Comparison of ENCODE assay signal across 9 cellular contexts in genomic region chrX:2752441-2752840, GRCh38. TPM values are rescaled to one million over a fixed set of nuclear protein-coding genes. Genes with fewer than 3 reads are reported as not detected.
A peak's percentile ranks its signal among the peaks of the same experiment; 100 is the strongest.
DNase-seq lines count a peak whose midpoint lies in the region; FAIRE-seq and TF ChIP-seq lines count a peak whose summit lies in the region.
"Not testable (repeated sequence)": the region's sequence is repeated elsewhere in the genome, so short reads cannot be mapped to it uniquely, and the experiment has no call there.
"Had no signal": no experiment of that assay in that cellular context is flagged by ENCODE, and none has a peak within 500 bp of the region (broad histone marks: within the 10 kb centered on the region; RNA-seq: fewer than 3 reads in every experiment).

No MANE protein-coding gene starts in this region.

- not testable (repeated sequence) for H3K36me3 Mint-ChIP-seq in astrocyte (ENCODE audit: low read depth, unreplicated experiment); mesothelial cell of epicardium

- TF ChIP-seq POLR2A in suprapubic skin (IDR thresholded peaks at IDR 0.05), result not testable (repeated sequence)

- not testable (repeated sequence) for H3K27me3 Mint-ChIP-seq in astrocyte (ENCODE audit: low read depth, unreplicated experiment); mesothelial cell of epicardium (ENCODE audit: low read depth)

- not testable (repeated sequence) for H3K36me3 ChIP-seq in SK-N-MC (ENCODE audit: insufficient read depth, low read length); astrocyte (ENCODE audit: insufficient read depth, low read length); suprapubic skin

- H3K4me2 ChIP-seq in astrocyte (ENCODE audit: low read length), result not testable (repeated sequence)

- H3K4me3 ChIP-seq in SK-N-MC (peak overlapping the region; percentile 77), fibroblast of the aortic adventitia (ENCODE audit: low read depth, low read length) (peak overlapping the region; percentile 59), suprapubic skin (peak overlapping the region; percentile 41)
- H3K4me3 ChIP-seq in astrocyte (ENCODE audit: insufficient read depth, low read depth, low read length), result not testable (repeated sequence)

- not testable (repeated sequence) for H3K4me3 Mint-ChIP-seq in astrocyte (ENCODE audit: unreplicated experiment); mesothelial cell of epicardium

- peak; percentile 75 for DNase-seq in EH (ENCODE audit: low read depth)
- DNase-seq in HS-5 (ENCODE audit: low read depth), result peak; percentile 32
- not testable (repeated sequence) for DNase-seq in SK-N-MC (ENCODE audit: low read depth, low spot score); astrocyte (ENCODE audit: low read depth); epithelial cell of prostate (ENCODE audit: low read depth, low spot score); mesothelial cell of epicardium (ENCODE audit: low spot score in 2 of 2, unreplicated experiment in 2 of 2); suprapubic skin (ENCODE audit: low spot score in 2 of 2)
- DNase-seq in fibroblast of the aortic adventitia (ENCODE audit: low read depth), result peak; percentile 32

- not testable (repeated sequence) for H3K4me1 ChIP-seq in astrocyte (ENCODE audit: insufficient read depth, low read length)
- H3K4me1 ChIP-seq in suprapubic skin, result peaks cover 22% of the 10 kb centered on the region

- peak; percentile 60 for FAIRE-seq in astrocyte (lab: Jason Lieb, UNC)

- H3K79me2 ChIP-seq in astrocyte (ENCODE audit: insufficient read depth, low read length), result not testable (repeated sequence)

- not testable (repeated sequence) for H3K27ac Mint-ChIP-seq in astrocyte (ENCODE audit: unreplicated experiment)
- H3K27ac Mint-ChIP-seq in mesothelial cell of epicardium, result peak overlapping the region; percentile 27

- H3K9ac ChIP-seq in SK-N-MC (ENCODE audit: insufficient read length), result peak overlapping the region; percentile 64
- H3K9ac ChIP-seq in astrocyte (ENCODE audit: low read length), result not testable (repeated sequence)

- H3K4me1 Mint-ChIP-seq in astrocyte (ENCODE audit: low read depth, unreplicated experiment), result not testable (repeated sequence)
- H3K4me1 Mint-ChIP-seq in mesothelial cell of epicardium, result peaks cover 14% of the 10 kb centered on the region

- TF ChIP-seq CTCF in astrocyte (IDR thresholded peaks at IDR 0.05; ENCODE audit: insufficient read depth, low read depth, low read length); fibroblast of the aortic adventitia (IDR thresholded peaks at IDR 0.05; ENCODE audit: insufficient read depth, low read length); mesothelial cell of epicardium (IDR thresholded peaks at IDR 0.05; ENCODE audit: unreplicated experiment); suprapubic skin (IDR thresholded peaks at IDR 0.05): not testable (repeated sequence)

- not testable (repeated sequence) for H4K20me1 ChIP-seq in astrocyte (ENCODE audit: insufficient read depth, low read length)

- H3K27ac ChIP-seq in SK-N-MC; astrocyte (ENCODE audit: low read depth, low read length): not testable (repeated sequence)
- H3K27ac ChIP-seq in epithelial cell of prostate (peak overlapping the region; percentile 58), suprapubic skin (peak overlapping the region; percentile 79)

- not testable (repeated sequence) for H3K27me3 ChIP-seq in astrocyte (ENCODE audit: insufficient read depth, low read length); suprapubic skin

- not testable (repeated sequence) for H3K9me3 ChIP-seq in SK-N-MC (ENCODE audit: low read depth, low read length); astrocyte (ENCODE audit: insufficient read depth, low read depth, low read length); suprapubic skin

- 33% methylated on average over 7 of the region's 7 CpGs for WGBS in suprapubic skin

- H3K9me3 Mint-ChIP-seq in astrocyte (ENCODE audit: unreplicated experiment); mesothelial cell of epicardium: not testable (repeated sequence)

- TF ChIP-seq EP300 in suprapubic skin (IDR thresholded peaks at IDR 0.05), result not testable (repeated sequence)

- H2AFZ ChIP-seq in astrocyte (ENCODE audit: low read depth, low read length), result not testable (repeated sequence)

RNA-seq across cellular contexts. Expression of gene XG, which starts 0.6 kb away (rescaled TPM):
- total RNA-seq in astrocyte, result 0.30 TPM in 1 of 2 replicates, not detected in the other
- total RNA-seq in fibroblast of the aortic adventitia (ENCODE audit: low replicate concordance), result 13.8 and 50.4 TPM in 2 replicates
- 0.60 to 1.3 TPM (median 1.2 TPM) in 3 replicates for total RNA-seq in mesothelial cell of epicardium
- total RNA-seq in suprapubic skin, result 10 to 100 TPM; 17.7 to 75.4 (median 38.7) TPM
- total RNA-seq: HT1080 had no signal
